Comparison of ENCODE assay signal across 31 cellular contexts in genomic region chr14:53900499-53900898, GRCh38. TPM values are rescaled to one million over a fixed set of nuclear protein-coding genes. Genes with fewer than 3 reads are reported as not detected.
DNase-seq lines count a peak whose midpoint lies in the region; ATAC-seq and TF ChIP-seq lines count a peak whose summit lies in the region.
"Had no signal": no experiment of that assay in that cellular context is flagged by ENCODE, and none has a peak within 500 bp of the region (broad histone marks: within the 10 kb centered on the region; RNA-seq: fewer than 3 reads in every experiment).

No MANE protein-coding gene starts in this region.

- intact Hi-C loops in heart right ventricle (cut with DNase I) (no loop called here), A673 (cut with micrococcal nuclease; ENCODE audit: unreplicated experiment) (no loop called here)

- H3K4me1 ChIP-seq in heart right ventricle (peaks cover 0 to 8% (median 0%) of the 10 kb centered on the region in 9 donors), A673 (ENCODE audit: insufficient read depth, low read length, poor library complexity, severe bottlenecking) (no peaks in the 10 kb centered on the region)
- H3K4me1 ChIP-seq: adrenal gland, BE2C, thyroid gland had no signal

- H3K4me3 ChIP-seq in heart right ventricle (no peak overlapping the region), A673 (ENCODE audit: low read depth, low read length, poor library complexity, severe bottlenecking) (no peak overlapping the region), coronary artery (no peak overlapping the region)
- H3K4me3 ChIP-seq: adrenal gland, cardiac muscle cell, GM12878, ovary, skin epidermis, thyroid gland had no signal

- H3K36me3 ChIP-seq in heart right ventricle = no peaks in the 10 kb centered on the region
- H3K36me3 ChIP-seq in A673 (ENCODE audit: insufficient read depth, low read length, poor library complexity, severe bottlenecking) = no peaks in the 10 kb centered on the region
- H3K36me3 ChIP-seq: adrenal gland, BE2C, cardiac muscle cell, ovary, thyroid gland had no signal

- peaks cover 0 to 12% (median 7%) of the 10 kb centered on the region in 11 donors for H3K9me3 ChIP-seq in heart right ventricle
- H3K9me3 ChIP-seq in A673 (ENCODE audit: low read depth, low read length, poor library complexity, severe bottlenecking) = no peaks in the 10 kb centered on the region
- H3K9me3 ChIP-seq: adrenal gland, BE2C, ovary, thyroid gland had no signal

- WGBS in heart right ventricle, 2 donors = 70 to 74% methylated on average over 4 of the region's 4 CpGs

- H3K27ac ChIP-seq in heart right ventricle (peak overlapping the region in 1 of 10 donors; percentile 36), A673 (ENCODE audit: low read depth, low read length, poor library complexity, severe bottlenecking) (no peak overlapping the region), coronary artery (no peak overlapping the region)
- H3K27ac ChIP-seq: adrenal gland, cardiac muscle cell, ovary, skin epidermis, thyroid gland had no signal

- CTCF ChIA-PET in A673 (lab: Charles Lee) = no interaction called here

- peak; percentile 39 for DNase-seq in RPMI7951 (ENCODE audit: low read depth)
- DNase-seq in heart right ventricle = peak; percentile 14 to 51
- peak; percentile 91 for DNase-seq in myocyte (ENCODE audit: low read depth)
- peak; percentile 67 for DNase-seq in ureter (ENCODE audit: low spot score)
- no peak for DNase-seq in NCI-H146 (lab: John Stamatoyannopoulos, UW)
- DNase-seq in A673 (ENCODE audit: low spot score) = no peak
- DNase-seq in coronary artery (ENCODE audit: low spot score) = no peak
- DNase-seq: activated CD8-positive, alpha-beta T cell treated with anti-CD3 and anti-CD28 coated beads for 36 hours; activated gamma-delta T cell treated with Interleukin-2 at 50 U/mL for 16 hours; BE2C; dermis blood vessel endothelial cell; HFFc6; islet precursor cell; Kasumi-1; mesendoderm; natural killer cell; NCI-H1092; NCI-H2029; NCI-H226; NCI-H82; OCI-M1; ovary; SHP77; stimulated activated naive B cell treated with anti-CD40 and anti-IgM and Interleukin-4, amounts not matched to agents 10 μg/mL and 1 μg/mL and 100 μg/mL, for 72 hours; thyroid gland had no signal

- TF ChIP-seq CTCF in heart right ventricle (IDR thresholded peaks at IDR 0.05) = no peak
- TF ChIP-seq CTCF in A673 (conservative IDR thresholded peaks at IDR 0.05; ENCODE audit: low read depth, low read length) = no peak
- no peak for TF ChIP-seq CTCF in coronary artery (IDR thresholded peaks at IDR 0.05)

- POLR2A ChIA-PET in A673 (lab: Charles Lee; ENCODE audit: low non-redundant PET) = no interaction called here

- BruUV-seq in A673 (replicated peaks; lab: Mats Ljungman, UMichigan) = no TSS peak

- ATAC-seq in heart right ventricle = peak in 6 of 8 donors; percentile 31 to 91 (median 74)
- no peak for ATAC-seq in HG03520 (IDR thresholded peaks at IDR 0.05; ENCODE audit: unreplicated experiment)
- ATAC-seq: activated CD4-positive, CD25-positive, alpha-beta regulatory T cell treated with anti-CD3 and anti-CD28 coated beads, Interleukin-2, amount 50 U/mL, for 24 hours; activated CD8-positive, alpha-beta T cell treated with anti-CD3 and anti-CD28 coated beads for 36 hours; GM12878; natural killer cell; stimulated activated naive B cell treated with anti-CD40 and anti-IgM and Interleukin-4, amounts not matched to agents 10 μg/mL and 1 μg/mL and 100 μg/mL, for 72 hours had no signal

- H3K27me3 ChIP-seq in heart right ventricle (no peaks in the 10 kb centered on the region), A673 (replicated peaks; ENCODE audit: insufficient read depth, low read depth, low read length, poor library complexity) (peaks cover 6% of the 10 kb centered on the region)
- H3K27me3 ChIP-seq: adrenal gland, cardiac muscle cell, ovary, thyroid gland had no signal

RNA-seq across cellular contexts. Expression of gene BMP4, which starts 56.1 kb away (rescaled TPM):
- 76.8 and 77.1 TPM in 2 replicates for total RNA-seq in RPMI7951 (2014; rRNA removed; shearing (Covaris generic))
- total RNA-seq in heart right ventricle (10 to 100 TPM in 1 of 10 donors, 1 to 10 TPM in 9; 4.4 to 10.6 (median 5.8) TPM), myocyte (12.7 and 12.9 TPM in 2 replicates), ureter (10.8 TPM), A673 (2021) (not detected in 2 replicates)
- 1 to 10 TPM; 4.7 to 5.0 TPM for polyA plus RNA-seq in heart right ventricle
- polyA plus RNA-seq in myocyte (2012) = 32.3 TPM
- total RNA-seq: activated CD8-positive, alpha-beta T cell treated with anti-CD3 and anti-CD28 coated beads for 36 hours had no signal

Comparison
In these comparisons a context has a peak if more than half of its experiments do, and no peak if none do; other contexts are left out.
1. DNase-seq: peak in RPMI7951 (single experiment), heart right ventricle (2 of 2), myocyte (single experiment) and ureter (single experiment); none in NCI-H146 (single experiment), A673 (single experiment) and coronary artery (single experiment).